In genomic region chr7:44981035-44981706, GRCh38 we compare ENCODE assay signal across 9 cellular contexts. TPM values are rescaled to one million over a fixed set of nuclear protein-coding genes. Genes with fewer than 3 reads are reported as not detected.
DNase-seq lines count a peak whose midpoint lies in the region; ATAC-seq and TF ChIP-seq lines count a peak whose summit lies in the region.
"Had no signal": no experiment of that assay in that cellular context is flagged by ENCODE, and none has a peak within 500 bp of the region (broad histone marks: within the 10 kb centered on the region; RNA-seq: fewer than 3 reads in every experiment).

No MANE protein-coding gene starts in this region.

- peaks cover 70% of the 10 kb centered on the region for H3F3A ChIP-seq in PC-9 (ENCODE audit: insufficient read depth, low read depth)

- DNase-seq in stimulated activated CD4-positive, alpha-beta T cell treated with anti-CD3 and anti-CD28 coated beads, Interleukin-1b, Interleukin-23, amount 100 ng/mL, for 48 hours = peak; percentile 70
- no peak for DNase-seq in stimulated activated CD4-positive, alpha-beta T cell treated with anti-CD3 and anti-CD28 coated beads, Interleukin-4, amount 100 ng/mL, for 1 hour
- DNase-seq in PC-9 (no peak), esophagus muscularis mucosa (ENCODE audit: extremely low spot score) (no peak), HUDEP-2 (lab: John Stamatoyannopoulos, UW; ENCODE audit: unreplicated experiment in 76 of 76) (no peak), NCI-H69 (lab: John Stamatoyannopoulos, UW) (no peak), NCI-H1048 (lab: John Stamatoyannopoulos, UW) (no peak)

- no peak overlapping the region for H2AFZ ChIP-seq in PC-9

- no peak overlapping the region for H3K4me3 ChIP-seq in PC-9
- H3K4me3 ChIP-seq in esophagus muscularis mucosa = no peak overlapping the region

- no peaks in the 10 kb centered on the region for H3K9me2 ChIP-seq in PC-9 (ENCODE audit: insufficient read depth)

- H3K9me3 ChIP-seq in PC-9 (ENCODE audit: insufficient read depth, low read depth) (no peaks in the 10 kb centered on the region), esophagus muscularis mucosa (no peaks in the 10 kb centered on the region)

- TF ChIP-seq CTCF in PC-9 (conservative IDR thresholded peaks at IDR 0.05) = no peak
- no peak for TF ChIP-seq CTCF in esophagus muscularis mucosa (IDR thresholded peaks at IDR 0.05)

- CTCF ChIA-PET in PC-9 (lab: Charles Lee) = no interaction called here

- no TSS peak for BruUV-seq in PC-9 (replicated peaks; lab: Mats Ljungman, UMichigan)

- no peak for TF ChIP-seq POLR2A in esophagus muscularis mucosa (IDR thresholded peaks at IDR 0.05; ENCODE audit: low read depth)

- peaks cover 33% of the 10 kb centered on the region for H3K79me2 ChIP-seq in PC-9 (ENCODE audit: low read depth)

- peak overlapping the region; percentile 10 for H3K27ac ChIP-seq in PC-9
- peak overlapping the region in 3 of 4 donors; percentile 20 to 72 (median 25) for H3K27ac ChIP-seq in esophagus muscularis mucosa (replicated peaks in 1 of 4)

- WGBS in esophagus muscularis mucosa = 87% methylated on average over 7 of the region's 7 CpGs

- no peaks in the 10 kb centered on the region for H3K27me3 ChIP-seq in PC-9 (ENCODE audit: insufficient read depth, low read depth)
- H3K27me3 ChIP-seq in esophagus muscularis mucosa = no peaks in the 10 kb centered on the region

- intact Hi-C loops in PC-9 (cut with micrococcal nuclease; ENCODE audit: unreplicated experiment) = loop anchor here (10.0 kb wide), 2 partner anchors 126 to 396 kb away; partner anchors contain the start of gene TMED4
- intact Hi-C loops in esophagus muscularis mucosa (cut with DNase I) = loop anchor here (10.0 kb wide), 1 partner anchor 396 kb away; the partner anchor contains the start of gene TMED4

- H3K4me1 ChIP-seq in PC-9 (replicated peaks; ENCODE audit: insufficient read depth) (peaks cover 15% of the 10 kb centered on the region; the same call in 1 of the 2 replicates), esophagus muscularis mucosa (peaks cover 21 to 66% (median 61%) of the 10 kb centered on the region in 4 donors)

- no peak for ATAC-seq in HG03342 (IDR thresholded peaks at IDR 0.05; ENCODE audit: unreplicated experiment)

- H3K4me2 ChIP-seq in PC-9 = no peak overlapping the region

- peaks cover 32% of the 10 kb centered on the region for H4K20me1 ChIP-seq in PC-9 (ENCODE audit: insufficient read depth)

- no peak for TF ChIP-seq EP300 in esophagus muscularis mucosa (IDR thresholded peaks at IDR 0.05)

- H3K36me3 ChIP-seq in PC-9 (ENCODE audit: low read depth) (peaks cover 39% of the 10 kb centered on the region), esophagus muscularis mucosa (peaks cover 24 to 61% (median 43%) of the 10 kb centered on the region in 4 donors)

- POLR2A ChIA-PET in PC-9 (lab: Charles Lee; ENCODE audit: unreplicated experiment) = interaction anchor here (0.5 to 0.6 kb wide), 3 partner anchors 17 to 370 kb away, joined by 5 to 6 read pairs (median 5); no protein-coding TSS in a partner anchor

RNA-seq across cellular contexts. Expression of gene MYO1G, which starts 2.4 kb away (rescaled TPM):
- total RNA-seq in PC-9 (2021) (0.24 and 0.28 TPM in 2 replicates), esophagus muscularis mucosa (1 to 10 TPM in 3 of 4 donors, under 1 TPM in 1; 0.78 to 6.8 (median 3.1) TPM)
- total RNA-seq: epithelial cell of proximal tubule had no signal

RNA-seq across cellular contexts. Expression of gene CCM2, which starts 18.8 kb away (rescaled TPM):
- total RNA-seq in PC-9 (2021) (48.1 and 54.2 TPM in 2 replicates), esophagus muscularis mucosa (10 to 100 TPM; 40.3 to 61.7 (median 49.4) TPM)
